In the genomic region with DNA sequence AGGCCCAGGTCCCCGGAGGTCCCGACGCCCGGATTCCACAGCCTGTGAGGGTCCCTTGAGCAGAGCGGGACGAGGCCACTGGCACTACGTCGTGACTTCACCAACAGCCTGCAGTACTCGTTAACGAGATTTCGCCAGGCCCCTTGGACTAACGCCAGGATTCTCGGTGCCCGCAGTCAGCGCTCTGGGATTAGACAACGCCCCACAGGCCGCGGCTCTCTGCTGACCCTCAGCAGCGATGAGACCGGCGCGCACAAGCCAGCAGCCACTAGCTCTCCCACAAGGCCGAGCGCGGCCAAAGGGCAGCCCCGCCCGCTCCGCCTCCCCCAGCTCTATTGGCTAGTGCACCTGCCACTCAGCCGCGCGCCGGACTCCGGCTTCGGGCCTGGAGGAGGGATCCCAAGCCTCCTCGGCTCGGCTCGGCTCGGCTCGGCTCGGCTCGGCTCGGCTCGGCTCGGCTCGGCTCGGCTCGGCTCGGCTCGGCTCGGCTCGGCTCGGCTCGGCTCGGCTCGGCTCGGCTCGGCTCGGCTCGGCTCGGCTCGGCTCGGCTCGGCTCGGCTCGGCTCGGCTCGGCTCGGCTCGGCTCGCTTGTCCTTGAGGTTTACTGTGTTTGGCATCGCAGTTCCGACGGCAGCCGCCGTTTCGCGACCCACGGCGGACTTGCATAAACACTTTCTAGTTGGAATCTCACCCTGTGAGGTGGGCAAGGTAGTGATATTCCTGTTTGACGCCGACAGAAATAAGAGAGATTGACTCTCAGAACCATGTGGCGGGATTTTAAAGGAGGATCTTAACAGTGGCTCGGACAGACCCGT, we compare ENCODE assay signal across 8 cellular contexts.
A peak's percentile ranks its signal among the peaks of the same experiment; 100 is the strongest.
DNase-seq lines count a peak whose midpoint lies in the region; ATAC-seq and TF ChIP-seq lines count a peak whose summit lies in the region.

No MANE protein-coding gene starts in this region.

- H3K9ac ChIP-seq in parathyroid adenoma = peak overlapping the region; percentile 76

- peak; percentile 43 to 99 for TF ChIP-seq EP300 in tibial nerve (IDR thresholded peaks at IDR 0.05)

- ATAC-seq in HG02588 (IDR thresholded peaks at IDR 0.05; ENCODE audit: unreplicated experiment) (peak; percentile 100), Right ventricle myocardium superior (ENCODE audit: poor library complexity) (peak; percentile 99)

- H3K27ac ChIP-seq in parathyroid adenoma (peak overlapping the region; percentile 98), tibial nerve (peak overlapping the region; percentile 85 to 95 (median 94))

- peak overlapping the region; percentile 91 for H2AFZ ChIP-seq in parathyroid adenoma

- no peaks in the 10 kb centered on the region for H3K79me2 ChIP-seq in parathyroid adenoma

- H3K9me3 ChIP-seq in parathyroid adenoma (ENCODE audit: control insufficient read depth, low read length) (no peaks in the 10 kb centered on the region), tibial nerve (no peaks in the 10 kb centered on the region)

- WGBS in tibial nerve, 2 donors = 1 to 2% methylated on average over 36 to 52 of the region's 84 CpGs

- peak; percentile 98 for DNase-seq in GM10266 (ENCODE audit: extremely low spot score)
- DNase-seq in NCI-H1048 (lab: John Stamatoyannopoulos, UW) = peak; percentile 18
- DNase-seq in SKM-1 treated with dmso at 0.1 percent for 144 hours (lab: John Stamatoyannopoulos, UW; ENCODE audit: unreplicated experiment) = peak; percentile 89
- DNase-seq in activated naive CD8-positive, alpha-beta T cell treated with anti-CD3 and anti-CD28 coated beads, Interleukin-2, amount 50 U/mL, for 16 hours (ENCODE audit: low read depth, low spot score) = peak; percentile 74
- peak; percentile 99 for DNase-seq in Right ventricle myocardium superior
- DNase-seq in tibial nerve (ENCODE audit: low spot score in 2 of 2) = peak; percentile 94 to 96

- H3K4me2 ChIP-seq in parathyroid adenoma (ENCODE audit: low read length) = peak overlapping the region; percentile 96

- TF ChIP-seq CTCF in GM10266 (IDR thresholded peaks at IDR 0.05; ENCODE audit: control insufficient read depth, insufficient read depth, low read depth, missing control alignments) (no peak), parathyroid adenoma (IDR thresholded peaks at IDR 0.05) (peak; percentile 15), tibial nerve (IDR thresholded peaks at IDR 0.05) (peak in 2 of 5 experiments; percentile 34 to 49)

- H3K4me1 ChIP-seq in parathyroid adenoma (peaks cover 5% of the 10 kb centered on the region), tibial nerve (peaks cover 0 to 13% (median 0%) of the 10 kb centered on the region in 4 donors)

- H3K36me3 ChIP-seq in parathyroid adenoma (ENCODE audit: control insufficient read depth, insufficient read depth, low read length) (no peaks in the 10 kb centered on the region), tibial nerve (no peaks in the 10 kb centered on the region)

- peak; percentile 96 to 98 for TF ChIP-seq POLR2A in tibial nerve (IDR thresholded peaks at IDR 0.05)

- H3K27me3 ChIP-seq in parathyroid adenoma (ENCODE audit: control insufficient read depth, insufficient read depth, low read length) (no peaks in the 10 kb centered on the region), tibial nerve (no peaks in the 10 kb centered on the region)

- H3K4me3 ChIP-seq in parathyroid adenoma (ENCODE audit: low read depth, low read length) = peak overlapping the region; percentile 96
- peak overlapping the region; percentile 37 to 59 (median 57) for H3K4me3 ChIP-seq in tibial nerve

- intact Hi-C loops in Right ventricle myocardium superior (cut with DNase I) = loop anchor here (10.0 kb wide), 1 partner anchor 293 kb away; no protein-coding TSS in a partner anchor

Comparison
In these comparisons a context has a peak if more than half of its experiments do, and no peak if none do; other contexts are left out.
1. Peak in every context shown above with its lines: DNase-seq, ATAC-seq, H3K4me3 ChIP-seq and H3K27ac ChIP-seq.
2. DNase-seq: peak in every context shown above with its lines; median percentile 99 in Right ventricle myocardium superior; 98 in GM10266; 95 in tibial nerve; 89 in SKM-1 treated with dmso at 0.1 percent for 144 hours; 74 in activated naive CD8-positive, alpha-beta T cell treated with anti-CD3 and anti-CD28 coated beads, Interleukin-2, amount 50 U/mL, for 16 hours; 18 in NCI-H1048.